23 cellular contexts compared by ENCODE assay signal in genomic region chr11:62747475-62748160, GRCh38. TPM values are rescaled to one million over a fixed set of nuclear protein-coding genes. Genes with fewer than 3 reads are reported as not detected.
DNase-seq lines count a peak whose midpoint lies in the region; ATAC-seq, FAIRE-seq and TF ChIP-seq lines count a peak whose summit lies in the region.
"Had no signal": no experiment of that assay in that cellular context is flagged by ENCODE, and none has a peak within 500 bp of the region (broad histone marks: within the 10 kb centered on the region; RNA-seq: fewer than 3 reads in every experiment).

No MANE protein-coding gene starts in this region.

- no peaks in the 10 kb centered on the region for H3K4me1 ChIP-seq in astrocyte (ENCODE audit: insufficient read depth, low read length)
- peaks cover 4 to 42% (median 6%) of the 10 kb centered on the region in 3 donors for H3K4me1 ChIP-seq in esophagus squamous epithelium
- H3K4me1 ChIP-seq: A549, BE2C, Caco-2 had no signal

- no peak overlapping the region for H3K9ac ChIP-seq in astrocyte (ENCODE audit: low read length)

- no peaks in the 10 kb centered on the region for H3K27me3 Mint-ChIP-seq in activated T-cell treated with anti-CD3 and anti-CD28 coated beads, Interleukin-2, amount 50 U/mL, for 72 hours (ENCODE audit: low read depth)
- no peaks in the 10 kb centered on the region for H3K27me3 Mint-ChIP-seq in activated T-cell treated with anti-CD3 and anti-CD28 coated beads, Interleukin-2, amount 50 U/mL, for 24 hours
- no peaks in the 10 kb centered on the region for H3K27me3 Mint-ChIP-seq in astrocyte (ENCODE audit: low read depth, unreplicated experiment)
- H3K27me3 Mint-ChIP-seq: activated naive CD8-positive, alpha-beta T cell treated with anti-CD3 and anti-CD28 coated beads for 36 hours; IgD-negative memory B cell had no signal

- H3K9me3 Mint-ChIP-seq in activated T-cell treated with anti-CD3 and anti-CD28 coated beads, Interleukin-2, amount 50 U/mL, for 72 hours = no peaks in the 10 kb centered on the region
- H3K9me3 Mint-ChIP-seq in activated T-cell treated with anti-CD3 and anti-CD28 coated beads, Interleukin-2, amount 50 U/mL, for 24 hours = no peaks in the 10 kb centered on the region
- H3K9me3 Mint-ChIP-seq in astrocyte (ENCODE audit: unreplicated experiment) = no peaks in the 10 kb centered on the region
- H3K9me3 Mint-ChIP-seq: activated naive CD8-positive, alpha-beta T cell treated with anti-CD3 and anti-CD28 coated beads for 36 hours; IgD-negative memory B cell had no signal

- TF ChIP-seq CTCF in astrocyte (IDR thresholded peaks at IDR 0.05; ENCODE audit: insufficient read depth, low read depth, low read length) (no peak), esophagus squamous epithelium (IDR thresholded peaks at IDR 0.05) (no peak)

- 44 to 49% methylated on average over 9 of the region's 9 CpGs for WGBS in esophagus squamous epithelium, 2 donors

- no peaks in the 10 kb centered on the region for H3K27me3 ChIP-seq in astrocyte (ENCODE audit: insufficient read depth, low read length)
- no peaks in the 10 kb centered on the region for H3K27me3 ChIP-seq in esophagus squamous epithelium
- H3K27me3 ChIP-seq: BE2C, MG63, transverse colon had no signal

- intact Hi-C loops in esophagus squamous epithelium (cut with DNase I) = no loop called here

- no peak for FAIRE-seq in astrocyte (lab: Jason Lieb, UNC)
- FAIRE-seq: A549, GM12891, small intestine had no signal

- ATAC-seq in activated T-cell treated with anti-CD3 and anti-CD28 coated beads, Interleukin-2, amount 50 U/mL, for 72 hours (replicated peaks in 1 of 2) = no peak
- ATAC-seq: A549 had no signal

- H2AFZ ChIP-seq in astrocyte (ENCODE audit: low read depth, low read length) = no peak overlapping the region

- H3K9me3 ChIP-seq in astrocyte (ENCODE audit: insufficient read depth, low read depth, low read length) (no peaks in the 10 kb centered on the region), esophagus squamous epithelium (no peaks in the 10 kb centered on the region)
- H3K9me3 ChIP-seq: A549, BE2C, Caco-2, MG63, transverse colon had no signal

- no peaks in the 10 kb centered on the region for H4K20me1 ChIP-seq in astrocyte (ENCODE audit: insufficient read depth, low read length)

- TF ChIP-seq POLR2A in esophagus squamous epithelium (IDR thresholded peaks at IDR 0.05) = no peak

- no peaks in the 10 kb centered on the region for H3K36me3 ChIP-seq in astrocyte (ENCODE audit: insufficient read depth, low read length)
- peaks cover 5 to 31% (median 6%) of the 10 kb centered on the region in 3 donors for H3K36me3 ChIP-seq in esophagus squamous epithelium
- H3K36me3 ChIP-seq: BE2C had no signal

- no peak overlapping the region for H3K4me3 ChIP-seq in astrocyte (ENCODE audit: insufficient read depth, low read depth, low read length)
- H3K4me3 ChIP-seq in esophagus squamous epithelium = no peak overlapping the region
- H3K4me3 ChIP-seq: A549, MG63, transverse colon had no signal

- H3K4me2 ChIP-seq in astrocyte (ENCODE audit: low read length) = no peak overlapping the region
- H3K4me2 ChIP-seq: A549 had no signal

- H3K4me3 Mint-ChIP-seq in activated T-cell treated with anti-CD3 and anti-CD28 coated beads, Interleukin-2, amount 50 U/mL, for 72 hours = no peak overlapping the region
- H3K4me3 Mint-ChIP-seq in activated T-cell treated with anti-CD3 and anti-CD28 coated beads, Interleukin-2, amount 50 U/mL, for 24 hours = no peak overlapping the region
- H3K4me3 Mint-ChIP-seq in astrocyte (ENCODE audit: unreplicated experiment) = peak overlapping the region; percentile 30
- H3K4me3 Mint-ChIP-seq: activated naive CD8-positive, alpha-beta T cell treated with anti-CD3 and anti-CD28 coated beads for 36 hours had no signal

- H3K79me2 ChIP-seq in astrocyte (ENCODE audit: insufficient read depth, low read length) = peaks cover 9% of the 10 kb centered on the region

- DNase-seq in activated T-cell treated with anti-CD3 and anti-CD28 coated beads, Interleukin-2, amount 50 U/mL, for 72 hours = no peak
- DNase-seq in activated T-cell treated with anti-CD3 and anti-CD28 coated beads, Interleukin-2, amount 50 U/mL, for 24 hours = no peak
- DNase-seq in astrocyte (ENCODE audit: low read depth) (no peak), left kidney (ENCODE audit: low read depth, low spot score) (peak; percentile 52), esophagus squamous epithelium (lab: John Stamatoyannopoulos, UW) (no peak), kidney glomerular epithelial cell (lab: John Stamatoyannopoulos, UW) (no peak), KG1 (lab: John Stamatoyannopoulos, UW) (no peak)
- DNase-seq in activated CD4-positive, alpha-beta T cell treated with anti-CD3 and anti-CD28 coated beads for 48 hours = no peak
- DNase-seq: activated CD4-positive, CD25-positive, alpha-beta regulatory T cell treated with anti-CD3 and anti-CD28 coated beads, Interleukin-2, amount 50 U/mL, for 72 hours; activated naive CD8-positive, alpha-beta T cell treated with anti-CD3 and anti-CD28 coated beads for 36 hours; BE2C; Caco-2; effector memory CD4-positive, alpha-beta T cell; glutamatergic neuron; MG63; Right ventricle myocardium superior; small intestine; stimulated activated CD4-positive, alpha-beta T cell treated with anti-CD3 and anti-CD28 coated beads, Interleukin-2, amount 100 ng/mL, for 48 hours; stimulated activated naive CD4-positive, alpha-beta T cell treated with Interleukin-2 at 50 U/mL for 16 hours; transverse colon had no signal

- H3K36me3 Mint-ChIP-seq in activated T-cell treated with anti-CD3 and anti-CD28 coated beads, Interleukin-2, amount 50 U/mL, for 72 hours (ENCODE audit: insufficient read depth in 2 of 2) = peaks cover 0 to 2% of the 10 kb centered on the region in 2 donors
- H3K36me3 Mint-ChIP-seq in activated T-cell treated with anti-CD3 and anti-CD28 coated beads, Interleukin-2, amount 50 U/mL, for 24 hours (ENCODE audit: low read depth) = peaks cover 20% of the 10 kb centered on the region
- H3K36me3 Mint-ChIP-seq in astrocyte (ENCODE audit: low read depth, unreplicated experiment) = no peaks in the 10 kb centered on the region
- H3K36me3 Mint-ChIP-seq: IgD-negative memory B cell had no signal

- H3K4me1 Mint-ChIP-seq in activated T-cell treated with anti-CD3 and anti-CD28 coated beads, Interleukin-2, amount 50 U/mL, for 72 hours (ENCODE audit: low read depth) = peaks cover 21% of the 10 kb centered on the region
- H3K4me1 Mint-ChIP-seq in activated T-cell treated with anti-CD3 and anti-CD28 coated beads, Interleukin-2, amount 50 U/mL, for 24 hours (ENCODE audit: low read depth) = peaks cover 23% of the 10 kb centered on the region
- peaks cover 7% of the 10 kb centered on the region for H3K4me1 Mint-ChIP-seq in astrocyte (ENCODE audit: low read depth, unreplicated experiment)

- no peak overlapping the region for H3K27ac ChIP-seq in astrocyte (ENCODE audit: low read depth, low read length)
- no peak overlapping the region for H3K27ac ChIP-seq in esophagus squamous epithelium
- H3K27ac ChIP-seq: A549, transverse colon had no signal

- H3K27ac Mint-ChIP-seq in activated T-cell treated with anti-CD3 and anti-CD28 coated beads, Interleukin-2, amount 50 U/mL, for 72 hours = peak overlapping the region; percentile 70
- no peak overlapping the region for H3K27ac Mint-ChIP-seq in activated T-cell treated with anti-CD3 and anti-CD28 coated beads, Interleukin-2, amount 50 U/mL, for 24 hours
- H3K27ac Mint-ChIP-seq in astrocyte (ENCODE audit: unreplicated experiment) = no peak overlapping the region
- H3K27ac Mint-ChIP-seq: activated naive CD8-positive, alpha-beta T cell treated with anti-CD3 and anti-CD28 coated beads for 36 hours; IgD-negative memory B cell had no signal

RNA-seq across cellular contexts. Expression of gene ZBTB3, which starts 6.3 kb away (rescaled TPM):
- 10 to 100 TPM; 12.2 to 12.4 TPM for total RNA-seq in activated T-cell treated with anti-CD3 and anti-CD28 coated beads, Interleukin-2, amount 50 U/mL, for 72 hours
- total RNA-seq in astrocyte (11.0 and 11.2 TPM in 2 replicates), esophagus squamous epithelium (1 to 10 TPM; 4.7 to 7.7 (median 6.9) TPM)

RNA-seq across cellular contexts. Expression of gene POLR2G, which starts 13.8 kb away (rescaled TPM):
- total RNA-seq in activated T-cell treated with anti-CD3 and anti-CD28 coated beads, Interleukin-2, amount 50 U/mL, for 72 hours = 100 to 1,000 TPM; 105 to 107 TPM
- 88.3 and 89.1 TPM in 2 replicates for total RNA-seq in astrocyte
- 10 to 100 TPM; 26.5 to 61.2 (median 47.7) TPM for total RNA-seq in esophagus squamous epithelium

RNA-seq across cellular contexts. Expression of gene TTC9C, which starts 19.3 kb away (rescaled TPM):
- 10 to 100 TPM; 67.3 to 68.9 TPM for total RNA-seq in activated T-cell treated with anti-CD3 and anti-CD28 coated beads, Interleukin-2, amount 50 U/mL, for 72 hours
- total RNA-seq in astrocyte = 51.9 and 60.8 TPM in 2 replicates
- total RNA-seq in esophagus squamous epithelium = 10 to 100 TPM in 3 of 4 donors, 1 to 10 TPM in 1; 9.6 to 21.3 (median 15.0) TPM

RNA-seq across cellular contexts. Expression of gene HNRNPUL2, which starts 20.4 kb away (rescaled TPM):
- total RNA-seq in activated T-cell treated with anti-CD3 and anti-CD28 coated beads, Interleukin-2, amount 50 U/mL, for 72 hours = 10 to 100 TPM; 56.7 to 66.8 TPM
- total RNA-seq in astrocyte (39.9 and 40.0 TPM in 2 replicates), esophagus squamous epithelium (10 to 100 TPM; 14.4 to 33.0 (median 26.4) TPM)

RNA-seq across cellular contexts. Expression of gene TAF6L, which starts 23.6 kb away (rescaled TPM):
- total RNA-seq in activated T-cell treated with anti-CD3 and anti-CD28 coated beads, Interleukin-2, amount 50 U/mL, for 72 hours = 10 to 100 TPM; 13.6 to 15.5 TPM
- total RNA-seq in astrocyte (14.7 and 15.1 TPM in 2 replicates), esophagus squamous epithelium (10 to 100 TPM; 11.5 to 40.2 (median 19.0) TPM)
